ENCODE assay signal across 8 cellular contexts in genomic region chr15:63157066-63157890, GRCh38. TPM values are rescaled to one million over a fixed set of nuclear protein-coding genes. Genes with fewer than 3 reads are reported as not detected.
DNase-seq lines count a peak whose midpoint lies in the region; ATAC-seq, FAIRE-seq and TF ChIP-seq lines count a peak whose summit lies in the region.

Gene RPS27L, minus strand, starts transcription at chr15:63157477. Its CDS starts 72 bp downstream, at chr15:63157405.

- H3K27me3 Mint-ChIP-seq in central memory CD8-positive, alpha-beta T cell = no peaks in the 10 kb centered on the region

- peaks cover 22% of the 10 kb centered on the region for H3K36me3 Mint-ChIP-seq in central memory CD8-positive, alpha-beta T cell (ENCODE audit: insufficient read depth)

- TF ChIP-seq CTCF in AG10803 (conservative IDR thresholded peaks at IDR 0.05; ENCODE audit: low read length) (no peak), keratinocyte (optimal IDR thresholded peaks at IDR 0.05 in 1 of 3, IDR thresholded peaks at IDR 0.05 in 1 of 3, conservative IDR thresholded peaks at IDR 0.05 in 1 of 3; ENCODE audit: extremely low read depth in 1 of 3, insufficient read depth in 2 of 3, low read length in 3 of 3) (no peak)

- H3K27ac Mint-ChIP-seq in central memory CD8-positive, alpha-beta T cell (ENCODE audit: low read depth) = peak within 1 kb of the TSS; percentile 92

- no peaks in the 10 kb centered on the region for H3K9me3 ChIP-seq in keratinocyte (ENCODE audit: control insufficient read depth, low read depth, low read length)

- H4K20me1 ChIP-seq in keratinocyte (ENCODE audit: control insufficient read depth, extremely low read depth, insufficient read depth, low read length) = no peaks in the 10 kb centered on the region

- H3K4me1 ChIP-seq in keratinocyte (ENCODE audit: control insufficient read depth, extremely low read depth, insufficient read depth, low read length) = peaks cover 9% of the 10 kb centered on the region

- H3K4me3 Mint-ChIP-seq in central memory CD8-positive, alpha-beta T cell = peak within 1 kb of the TSS; percentile 98

- FAIRE-seq in keratinocyte (lab: Jason Lieb, UNC) = peak; percentile 17

- H3K36me3 ChIP-seq in keratinocyte (ENCODE audit: control insufficient read depth in 2 of 2, extremely low read depth in 1 of 2, insufficient read depth in 2 of 2, low read length in 2 of 2) = peaks cover 0 to 1% of the 10 kb centered on the region in 2 experiments

- H3K27ac ChIP-seq in keratinocyte (ENCODE audit: control insufficient read depth, insufficient read depth, low read length) = peak within 1 kb of the TSS; percentile 83

- peaks cover 12% of the 10 kb centered on the region for H3K79me2 ChIP-seq in keratinocyte (ENCODE audit: control insufficient read depth, insufficient read depth, low read length)

- H3K4me2 ChIP-seq in keratinocyte (ENCODE audit: control insufficient read depth, extremely low read depth, insufficient read depth, low read depth, low read length) = peak within 1 kb of the TSS; percentile 92

- H3K9me3 Mint-ChIP-seq in central memory CD8-positive, alpha-beta T cell = no peaks in the 10 kb centered on the region

- no peaks in the 10 kb centered on the region for H3K27me3 ChIP-seq in keratinocyte (ENCODE audit: control insufficient read depth, extremely low read depth, insufficient read depth, low read length)

- DNase-seq in AG10803 (ENCODE audit: low read depth) (peak; percentile 94), NCI-H446 treated with DMSO at 0.1 percent for 48 hours (lab: John Stamatoyannopoulos, UW) (peak; percentile 82), keratinocyte (ENCODE audit: low read depth, low spot score) (peak; percentile 66)
- DNase-seq in central memory CD8-positive, alpha-beta T cell (ENCODE audit: low spot score in 2 of 2) = peak; percentile 73 to 78
- peak; percentile 78 to 82 (median 82) for DNase-seq in stimulated activated CD4-positive, alpha-beta T cell treated with anti-CD3 and anti-CD28 coated beads, Interleukin-12 subunit alpha, Interleukin-12 subunit beta, amount 100 ng/mL, for 48 hours (ENCODE audit: low read depth in 2 of 3, low spot score in 1 of 3)

- peaks cover 7% of the 10 kb centered on the region for H3K4me1 Mint-ChIP-seq in central memory CD8-positive, alpha-beta T cell

- dilution Hi-C loops in keratinocyte (cut with MboI; ENCODE audit: extremely low pct_ligation_motif_present, low sequenced_read_pairs) = no loop called here

- ATAC-seq in GM19043 (IDR thresholded peaks at IDR 0.05; ENCODE audit: low read depth, unreplicated experiment) = peak; percentile 84
- ATAC-seq in HG03354 (IDR thresholded peaks at IDR 0.05; ENCODE audit: poor library complexity, severe bottlenecking, unreplicated experiment) = peak; percentile 92
- peak; percentile 98 for ATAC-seq in activated CD4-positive, CD25-positive, alpha-beta regulatory T cell treated with anti-CD3 and anti-CD28 coated beads, Interleukin-2, amount 50 U/mL, for 24 hours
- ATAC-seq in central memory CD8-positive, alpha-beta T cell (replicated peaks; ENCODE audit: extremely low read depth, poor library complexity, severe bottlenecking) = peak; percentile 98

- peak within 1 kb of the TSS; percentile 91 for H3K9ac ChIP-seq in keratinocyte (ENCODE audit: control insufficient read depth, extremely low read depth, insufficient read depth, low read length)

- peak within 1 kb of the TSS; percentile 91 for H2AFZ ChIP-seq in keratinocyte (ENCODE audit: control insufficient read depth, low read length)

- H3K4me3 ChIP-seq in AG10803 (ENCODE audit: low read length) = peak within 1 kb of the TSS; percentile 91
- peak within 1 kb of the TSS; percentile 74 to 80 (median 79) for H3K4me3 ChIP-seq in keratinocyte (ENCODE audit: control insufficient read depth in 2 of 3, extremely low read depth in 1 of 3, insufficient read depth in 2 of 3, low read depth in 1 of 3, low read length in 3 of 3)

- H3K9me1 ChIP-seq in keratinocyte (ENCODE audit: control insufficient read depth, extremely low read depth, insufficient read depth, low read length) = no peaks in the 10 kb centered on the region

RNA-seq across cellular contexts. Expression of gene RPS27L, which starts in this region (rescaled TPM):
- 123 to 208 TPM (median 154 TPM) in 3 replicates for polyA plus RNA-seq in keratinocyte
- 24.1 TPM for polyA plus RNA-seq in keratinocyte (2011; ENCODE audit: low read depth)
- 180 and 341 TPM in 2 replicates for polyA plus RNA-seq in keratinocyte (2011; cell fraction: cytosol; rRNA removed)
- 63.1 and 79.2 TPM in 2 replicates for polyA plus RNA-seq in keratinocyte (2011; cell fraction: nucleus; rRNA removed)
- 171 and 189 TPM in 2 replicates for polyA plus RNA-seq in keratinocyte (2012; ENCODE audit: low replicate concordance)
- 15.4 to 36.3 TPM (median 20.9 TPM) in 3 replicates for polyA minus RNA-seq in keratinocyte
- polyA minus RNA-seq in keratinocyte (2011; cell fraction: cytosol; rRNA and poly(A)+ RNA removed) = 46.2 TPM
- 7.2 and 18.6 TPM in 2 replicates for polyA minus RNA-seq in keratinocyte (2011; cell fraction: nucleus; rRNA and poly(A)+ RNA removed)

Comparison
In these comparisons a context has a peak if more than half of its experiments do, and no peak if none do; other contexts are left out.
1. Peak in every context shown above with its lines: DNase-seq, ATAC-seq, H3K4me3 ChIP-seq and H3K27ac ChIP-seq.